1 cellular context compared by ENCODE assay signal in genomic region chr5:120155873-120156272, GRCh38.
TF ChIP-seq lines count a peak whose summit lies in the region.

No MANE protein-coding gene starts in this region.

TF ChIP-seq in HepG2, 621 proteins besides CTCF, POLR2A, EP300 and RAD21 (continued from another document):
- no peak for TF ChIP-seq ZNF639 (CRISPR knock-in tag; conservative IDR thresholded peaks at IDR 0.05)
- TF ChIP-seq ZNF329 (CRISPR knock-in tag; IDR thresholded peaks at IDR 0.05; ENCODE audit: low read depth): no peak
- no peak for TF ChIP-seq ETV5 (CRISPR knock-in tag; IDR thresholded peaks at IDR 0.05; ENCODE audit: borderline replicate concordance)
- TF ChIP-seq ZNF780A (CRISPR knock-in tag; IDR thresholded peaks at IDR 0.05): no peak
- no peak for TF ChIP-seq THAP8 (CRISPR knock-in tag; IDR thresholded peaks at IDR 0.05; ENCODE audit: borderline replicate concordance)
- TF ChIP-seq FOXA1 (IDR thresholded peaks at IDR 0.05): no peak
- TF ChIP-seq FOXA1 (CRISPR knock-in tag; IDR thresholded peaks at IDR 0.05): 0 out of 2 replicates have a peak, but pooled peaks have one; percentile 6
